In genomic region chr1:241615043-241615974, GRCh38 we compare ENCODE assay signal across 17 cellular contexts. TPM values are rescaled to one million over a fixed set of nuclear protein-coding genes. Genes with fewer than 3 reads are reported as not detected.
DNase-seq lines count a peak whose midpoint lies in the region; ATAC-seq and TF ChIP-seq lines count a peak whose summit lies in the region.
"Had no signal": no experiment of that assay in that cellular context is flagged by ENCODE, and none has a peak within 500 bp of the region (broad histone marks: within the 10 kb centered on the region; RNA-seq: fewer than 3 reads in every experiment).

No MANE protein-coding gene starts in this region.

- no peaks in the 10 kb centered on the region for H3K9me3 ChIP-seq in duodenal mucosa (ENCODE audit: control insufficient read depth in 1 of 2, low read length in 2 of 2)
- no peaks in the 10 kb centered on the region for H3K9me3 ChIP-seq in psoas muscle
- H3K9me3 ChIP-seq: gastrocnemius medialis had no signal

- H3K27ac ChIP-seq in duodenal mucosa (ENCODE audit: low read depth, low read length) (no peak overlapping the region), psoas muscle (no peak overlapping the region)
- H3K27ac ChIP-seq: gastrocnemius medialis had no signal

- no peaks in the 10 kb centered on the region for H3K36me3 ChIP-seq in duodenal mucosa (ENCODE audit: control insufficient read depth in 1 of 2, insufficient read depth in 2 of 2, low read length in 2 of 2)
- H3K36me3 ChIP-seq in psoas muscle (ENCODE audit: insufficient read depth in 1 of 2, low read depth in 1 of 2) = no peaks in the 10 kb centered on the region
- H3K36me3 ChIP-seq: gastrocnemius medialis had no signal

- intact Hi-C loops in psoas muscle (cut with DNase I) = no loop called here

- WGBS in psoas muscle, 3 donors = 88 to 90% (median 89%) methylated on average over 8 of the region's 8 CpGs

- no peaks in the 10 kb centered on the region for H3K27me3 ChIP-seq in duodenal mucosa (ENCODE audit: control insufficient read depth in 1 of 2, insufficient read depth in 2 of 2, low read length in 2 of 2)
- H3K27me3 ChIP-seq in psoas muscle (ENCODE audit: insufficient read depth in 3 of 3, low read length in 2 of 3) = no peaks in the 10 kb centered on the region
- H3K27me3 ChIP-seq: gastrocnemius medialis had no signal

- H3K4me3 ChIP-seq in duodenal mucosa (ENCODE audit: low read depth in 1 of 2, low read length in 2 of 2) (peak overlapping the region; percentile 1 to 6), psoas muscle (no peak overlapping the region)
- H3K4me3 ChIP-seq: gastrocnemius medialis had no signal

- peak; percentile 59 for DNase-seq in A172 (ENCODE audit: low spot score)
- DNase-seq in LoVo (ENCODE audit: low spot score) = peak; percentile 78
- DNase-seq in mucosa of gallbladder (ENCODE audit: low spot score) = peak; percentile 68
- no peak for DNase-seq in activated effector memory CD4-positive, alpha-beta T cell treated with anti-CD3 and anti-CD28 coated beads, Interleukin-2, amount 50 U/mL, for 16 hours
- no peak for DNase-seq in psoas muscle
- DNase-seq in activated T-cell treated with anti-CD3 and anti-CD28 coated beads, Interleukin-2, amount 50 U/mL, for 1 hour = no peak
- DNase-seq in GM20000 (ENCODE audit: low spot score) = no peak
- DNase-seq: activated B cell treated with CpG ODN at 0.5 μM for 24 hours; activated CD8-positive, alpha-beta memory T cell treated with anti-CD3 and anti-CD28 coated beads, Interleukin-2, amount 10 ng/mL, durations not matched to agents 7 days and 5 days; activated naive CD4-positive, alpha-beta T cell treated with anti-CD3 and anti-CD28 coated beads for 36 hours; CD8-positive, alpha-beta T cell; gastrocnemius medialis; NCI-H2029 treated with DMSO at 0.1 percent for 48 hours; NCI-H524 treated with DMSO at 0.1 percent for 48 hours; nucleus accumbens had no signal

- no peak for TF ChIP-seq CTCF in psoas muscle (IDR thresholded peaks at IDR 0.05)
- TF ChIP-seq CTCF in GM20000 (IDR thresholded peaks at IDR 0.05; ENCODE audit: extremely low read depth, missing control alignments) = no peak

- ATAC-seq in psoas muscle = no peak
- ATAC-seq: activated CD8-positive, alpha-beta memory T cell treated with anti-CD3 and anti-CD28 coated beads, Interleukin-2, amount 10 ng/mL, durations not matched to agents 7 days and 5 days; CD8-positive, alpha-beta T cell; gastrocnemius medialis had no signal

- H3K9ac ChIP-seq in duodenal mucosa (ENCODE audit: low read depth in 1 of 2, low read length in 2 of 2) = no peak overlapping the region

- H3K4me1 ChIP-seq in duodenal mucosa (ENCODE audit: control insufficient read depth in 1 of 2, insufficient read depth in 2 of 2, low read length in 2 of 2) (peaks cover 5 to 18% of the 10 kb centered on the region in 2 donors), psoas muscle (peaks cover 4% of the 10 kb centered on the region)
- H3K4me1 ChIP-seq: gastrocnemius medialis had no signal

RNA-seq across cellular contexts. Expression of gene CHML, which starts 24.9 kb away (rescaled TPM):
- 45.7 and 55.4 TPM in 2 replicates for total RNA-seq in A172 (2014; rRNA removed; shearing (Covaris generic))
- total RNA-seq in mucosa of gallbladder (10.8 TPM), psoas muscle (10 to 100 TPM in 1 of 4 donors, 1 to 10 TPM in 3; 3.5 to 10.7 (median 5.4) TPM)
- polyA plus RNA-seq in psoas muscle = 1 to 10 TPM; 2.4 to 5.6 (median 4.2) TPM

RNA-seq across cellular contexts. Expression of gene OPN3, which starts 24.9 kb away (rescaled TPM):
- total RNA-seq in A172 (2014; rRNA removed; shearing (Covaris generic)) = 12.1 and 22.8 TPM in 2 replicates
- total RNA-seq in mucosa of gallbladder (13.0 TPM), psoas muscle (1 to 10 TPM; 1.7 to 4.7 (median 3.8) TPM)
- polyA plus RNA-seq in psoas muscle = 1 to 10 TPM; 2.4 to 7.0 (median 5.8) TPM

RNA-seq across cellular contexts. Expression of gene WDR64, which starts 36.8 kb away (rescaled TPM):
- total RNA-seq in A172 (2014; rRNA removed; shearing (Covaris generic)) = not detected in 2 replicates
- total RNA-seq in mucosa of gallbladder (not detected), psoas muscle (not detected)
- not detected for polyA plus RNA-seq in psoas muscle
- total RNA-seq: activated naive CD4-positive, alpha-beta T cell treated with anti-CD3 and anti-CD28 coated beads for 36 hours; mesothelial cell of epicardium had no signal

Comparison
In these comparisons a context has a peak if more than half of its experiments do, and no peak if none do; other contexts are left out.
1. DNase-seq: peak in A172 (single experiment), LoVo (single experiment) and mucosa of gallbladder (single experiment); none in activated effector memory CD4-positive, alpha-beta T cell treated with anti-CD3 and anti-CD28 coated beads, Interleukin-2, amount 50 U/mL, for 16 hours (single experiment), psoas muscle (0 of 2), activated T-cell treated with anti-CD3 and anti-CD28 coated beads, Interleukin-2, amount 50 U/mL, for 1 hour (single experiment) and GM20000 (single experiment).